ENCODE assay signal across 28 cellular contexts in the genomic region with DNA sequence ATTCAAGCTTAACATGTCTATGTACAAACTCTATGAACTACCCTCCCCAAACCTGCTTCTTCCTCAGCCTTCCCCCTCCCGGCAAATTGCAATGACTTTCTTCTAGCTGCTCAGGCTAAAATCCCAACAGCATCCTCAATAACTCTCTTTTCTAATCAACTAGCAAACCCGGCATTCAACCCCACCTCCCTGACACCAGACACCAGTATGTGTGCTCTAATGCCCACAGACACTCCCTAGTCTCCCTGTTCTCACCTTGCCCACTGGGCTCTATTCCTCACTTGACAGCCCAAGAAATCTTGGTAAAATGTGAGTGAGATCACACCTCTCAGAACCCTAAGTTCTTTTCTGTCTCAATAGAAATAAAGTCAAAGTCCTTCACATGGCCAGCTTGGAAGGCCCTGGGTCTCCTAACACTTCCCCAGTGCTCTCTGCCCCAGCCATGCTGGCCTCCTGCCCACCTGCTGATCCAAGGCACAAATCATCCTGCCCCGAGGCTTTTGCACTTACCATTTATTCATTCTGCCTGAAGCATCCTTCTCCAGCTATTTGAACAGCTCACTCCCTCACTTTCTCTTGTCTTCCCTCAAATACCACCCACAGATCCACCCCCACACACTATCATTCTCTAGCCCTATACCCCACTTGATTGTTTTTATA. TPM values are rescaled to one million over a fixed set of nuclear protein-coding genes. Genes with fewer than 3 reads are reported as not detected.
"Had no signal": no experiment of that assay in that cellular context is flagged by ENCODE, and none has a peak within 500 bp of the region (broad histone marks: within the 10 kb centered on the region; RNA-seq: fewer than 3 reads in every experiment).

No MANE protein-coding gene starts in this region.

- H3K4me1 ChIP-seq: esophagus squamous epithelium, heart right ventricle, lower lobe of right lung, pancreas, right lobe of liver, testis, tibial artery had no signal

- ATAC-seq: heart right ventricle; left colon; left ventricle myocardium superior; lower lobe of right lung; mucosa of descending colon; natural killer cell treated with Interleukin-12 subunit alpha and Interleukin-12 subunit beta and Interleukin-15 and Interleukin-18, amount 100 ng/mL, for 72 hours; pancreas; right lobe of liver; stimulated activated memory B cell treated with anti-CD40 and anti-IgM and Interleukin-4, amounts not matched to agents 10 μg/mL and 1 μg/mL and 100 μg/mL, for 72 hours; stimulated activated naive CD8-positive, alpha-beta T cell treated with anti-CD3 and anti-CD28 coated beads, Interleukin-15, Interleukin-2, amounts not matched to agents 100 U/mL and 50 U/mL, for 24 hours had no signal

- DNase-seq: dermis blood vessel endothelial cell; effector memory CD4-positive, alpha-beta T cell; erythroblast; esophagus squamous epithelium; foreskin melanocyte; glutamatergic neuron; heart right ventricle; hippocampal formation; kidney glomerular epithelial cell; left colon; left ventricle myocardium superior; lower lobe of right lung; mucosa of descending colon; naive B cell; pancreas; right lobe of liver; stimulated activated CD4-positive, alpha-beta T cell treated with anti-CD3 and anti-CD28 coated beads, Interleukin-4, amount 100 ng/mL, for 4 hours; stimulated activated naive CD8-positive, alpha-beta T cell treated with anti-CD3 and anti-CD28 coated beads, Interleukin-15, Interleukin-2, amounts not matched to agents 100 U/mL and 50 U/mL, for 24 hours; substantia nigra; testis; tibial artery had no signal

- H3K27me3 ChIP-seq: neutrophil, pancreas, right lobe of liver, testis, tibial artery had no signal

- H3K36me3 ChIP-seq: esophagus squamous epithelium, heart right ventricle, lower lobe of right lung, neutrophil, pancreas, right lobe of liver, tibial artery had no signal

- H3K9me3 ChIP-seq: esophagus squamous epithelium, lower lobe of right lung, mucosa of descending colon, neutrophil, pancreas, right lobe of liver, testis, tibial artery had no signal

- H3K27ac ChIP-seq: coronary artery, esophagus squamous epithelium, heart right ventricle, lower lobe of right lung, neutrophil, pancreas, right lobe of liver, testis, tibial artery had no signal

- H3K4me3 ChIP-seq: coronary artery, esophagus squamous epithelium, heart right ventricle, lower lobe of right lung, mucosa of descending colon, pancreas, right lobe of liver, testis, tibial artery had no signal

RNA-seq across cellular contexts. Expression of a gene that starts 26.3 kb away (rescaled TPM):
- total RNA-seq: dermis blood vessel endothelial cell; esophagus squamous epithelium; heart right ventricle; left ventricle myocardium superior; lower lobe of right lung; natural killer cell treated with Interleukin-12 subunit alpha and Interleukin-12 subunit beta and Interleukin-15 and Interleukin-18, amount 100 ng/mL, for 72 hours; neural crest cell; omental fat pad; right lobe of liver; testis; urinary bladder had no signal
- polyA plus RNA-seq: heart right ventricle, urinary bladder had no signal
